7 cellular contexts compared by ENCODE assay signal in genomic region chr18:3593381-3593903, GRCh38.
DNase-seq lines count a peak whose midpoint lies in the region; ATAC-seq and TF ChIP-seq lines count a peak whose summit lies in the region.

No MANE protein-coding gene starts in this region.

- in situ Hi-C loops in SK-MEL-5 (cut with HindIII; ENCODE audit: low pct_unique_long_range_greater_than_20kb, low sequenced_read_pairs), result no loop called here

- no peaks in the 10 kb centered on the region for H3K36me3 ChIP-seq in ectodermal cell (ENCODE audit: control insufficient read depth, insufficient read depth, low read length)
- no peaks in the 10 kb centered on the region for H3K36me3 ChIP-seq in mucosa of descending colon (ENCODE audit: low read depth)

- H3K9me3 ChIP-seq in ectodermal cell (ENCODE audit: control insufficient read depth, low read length), result no peaks in the 10 kb centered on the region
- no peaks in the 10 kb centered on the region for H3K9me3 ChIP-seq in mucosa of descending colon

- TF ChIP-seq CTCF in mucosa of descending colon (IDR thresholded peaks at IDR 0.05) (no peak), GM20000 (IDR thresholded peaks at IDR 0.05; ENCODE audit: extremely low read depth, missing control alignments) (no peak)

- WGBS in ectodermal cell, 2 experiments, result 13% methylated on average over 10 to 11 of the region's 11 CpGs

- H3K27ac ChIP-seq in ectodermal cell (ENCODE audit: insufficient read depth, low read depth, low read length, poor library complexity, severe bottlenecking), result peak overlapping the region; percentile 98

- intact Hi-C loops in mucosa of descending colon (cut with DNase I, micrococcal nuclease), result loop anchor here (5.0 to 10.0 kb wide), 3 partner anchors 71 to 329 kb away; partner anchors contain the start of gene MYL12B (in 1 of the 2)

- H3K27me3 ChIP-seq in ectodermal cell (ENCODE audit: control insufficient read depth, insufficient read depth, low read length, poor library complexity, severe bottlenecking), result peaks cover 7% of the 10 kb centered on the region

- peaks cover 43% of the 10 kb centered on the region for H3K4me1 ChIP-seq in ectodermal cell (ENCODE audit: control insufficient read depth, insufficient read depth, low read length)
- H3K4me1 ChIP-seq in mucosa of descending colon (ENCODE audit: low read depth), result peaks cover 43% of the 10 kb centered on the region

- ATAC-seq in GM18519 (IDR thresholded peaks at IDR 0.05; ENCODE audit: low FRiP score, unreplicated experiment) (peak; percentile 5), HG03196 (IDR thresholded peaks at IDR 0.05; ENCODE audit: unreplicated experiment) (peak; percentile 6), mucosa of descending colon (peak; percentile 2), GM21619 (IDR thresholded peaks at IDR 0.05; ENCODE audit: unreplicated experiment) (no peak)

- DNase-seq in SK-MEL-5 (ENCODE audit: low read depth, low spot score) (peak; percentile 99), mucosa of descending colon (no peak), GM20000 (ENCODE audit: low spot score) (no peak)

- H3K4me3 ChIP-seq in ectodermal cell (ENCODE audit: insufficient read depth, low read depth, low read length), result peak overlapping the region; percentile 46
- H3K4me3 ChIP-seq in mucosa of descending colon, result no peak overlapping the region
